8 cellular contexts compared by ENCODE assay signal in the genomic region with DNA sequence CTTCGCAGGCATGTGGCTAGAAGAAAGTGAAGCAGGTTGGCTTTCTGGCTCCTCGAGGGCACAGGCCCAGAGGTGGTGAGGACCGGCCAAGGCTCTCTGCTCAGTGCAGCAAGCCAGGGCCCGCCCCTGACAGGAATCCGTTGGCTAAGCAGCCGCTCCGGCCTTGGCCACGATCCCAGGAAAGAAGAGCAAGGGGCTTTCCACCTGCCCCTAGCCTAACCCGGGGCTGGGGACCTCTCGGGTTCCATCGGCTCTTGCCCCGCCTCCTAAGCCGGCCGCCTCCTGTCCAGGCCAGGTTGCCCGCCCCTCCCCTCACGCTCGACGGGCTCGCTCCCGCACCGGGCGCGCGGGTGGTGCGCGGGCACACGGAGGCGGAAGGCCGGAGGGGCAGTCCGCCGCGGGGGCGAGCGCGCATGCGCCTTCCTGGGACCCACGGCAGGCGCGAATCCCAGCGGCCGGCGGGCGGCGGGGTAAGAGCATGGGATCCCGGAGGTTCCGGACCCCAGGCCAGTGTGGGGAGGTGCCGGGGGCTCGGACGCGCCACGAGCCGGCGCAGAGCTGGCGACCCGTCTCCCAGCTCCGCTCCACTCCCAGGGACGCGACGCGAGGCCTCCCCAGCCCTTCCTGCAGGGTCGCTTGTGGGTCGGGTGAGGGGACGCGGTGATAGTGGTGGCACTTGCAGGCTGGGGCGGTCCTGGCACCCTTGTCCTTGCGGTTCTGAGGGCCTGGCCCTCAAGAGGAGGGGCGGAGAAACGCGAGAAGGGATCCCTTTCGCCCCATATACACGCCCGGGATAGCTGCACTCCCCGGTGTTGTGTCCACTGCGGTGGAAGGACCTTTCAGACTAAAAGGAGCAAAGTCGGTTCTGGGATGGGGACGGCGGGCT. TPM values are rescaled to one million over a fixed set of nuclear protein-coding genes. Genes with fewer than 3 reads are reported as not detected.
DNase-seq lines count a peak whose midpoint lies in the region; ATAC-seq, FAIRE-seq and TF ChIP-seq lines count a peak whose summit lies in the region.

A gene (plus strand): TSS at position 410 of the 886 bp plus-strand sequence. CDS start 3,351 bp downstream, outside the sequence.

- FAIRE-seq in RCC 7860 (lab: Jason Lieb, UNC) = no peak

- peaks cover 4% of the 10 kb centered on the region for H3K27me3 Mint-ChIP-seq in GM23338 (ENCODE audit: insufficient read depth, low read depth, poor library complexity)
- H3K27me3 Mint-ChIP-seq in activated T-helper 1 cell treated with anti-CD3 and anti-CD28 coated beads, Interleukin-12 subunit alpha, Interleukin-12 subunit beta, Interleukin-2, Interleukin-4 antibody, amounts not matched to agents 30 ng/mL and 10 ng/mL and 1 ng/mL, durations not matched to agents 14 hours and 24 hours and 36 hours (ENCODE audit: insufficient read depth) = peaks cover under 1% of the 10 kb centered on the region
- peaks cover 0 to 11% (median 0%) of the 10 kb centered on the region in 3 donors for H3K27me3 Mint-ChIP-seq in naive B cell

- DNase-seq in Daoy (ENCODE audit: low read depth) (peak; percentile 99), GM23338 (ENCODE audit: low spot score) (peak; percentile 99), Kasumi-1 (lab: John Stamatoyannopoulos, UW) (peak; percentile 76 to 78), RCC 7860 (ENCODE audit: low spot score) (peak; percentile 86), fibroblast of gingiva (ENCODE audit: low read depth) (peak; percentile 92), naive B cell (peak; percentile 96)
- peak; percentile 93 for DNase-seq in activated T-helper 1 cell treated with anti-CD3 and anti-CD28 coated beads, Interleukin-12 subunit alpha, Interleukin-12 subunit beta, Interleukin-2, Interleukin-4 antibody, amounts not matched to agents 30 ng/mL and 10 ng/mL and 1 ng/mL, durations not matched to agents 14 hours and 24 hours and 36 hours (ENCODE audit: low spot score)
- DNase-seq in stimulated activated effector memory CD8-positive, alpha-beta T cell treated with anti-CD3 and anti-CD28 coated beads, Interleukin-12 subunit alpha, Interleukin-12 subunit beta, amount 100 ng/mL, for 72 hours (ENCODE audit: low spot score in 2 of 2) = peak; percentile 97

- H3F3A ChIP-seq in GM23338 (replicated peaks; ENCODE audit: low read depth) = peaks cover 19% of the 10 kb centered on the region

- intact Hi-C loops in activated T-helper 1 cell treated with anti-CD3 and anti-CD28 coated beads, Interleukin-12 subunit alpha, Interleukin-12 subunit beta, Interleukin-2, Interleukin-4 antibody, amounts not matched to agents 30 ng/mL and 10 ng/mL and 1 ng/mL, durations not matched to agents 14 hours and 24 hours and 36 hours (cut with micrococcal nuclease) = loop anchor here (1.0 to 5.0 kb wide), 4 partner anchors 156 to 930 kb away; a partner anchor contains a TSS

- ATAC-seq in GM23338 (peak; percentile 96), naive B cell (ENCODE audit: low read depth in 2 of 2) (peak; percentile 87 to 91)
- peak; percentile 97 for ATAC-seq in stimulated activated effector memory CD8-positive, alpha-beta T cell treated with anti-CD3 and anti-CD28 coated beads, Interleukin-12 subunit alpha, Interleukin-12 subunit beta, amount 100 ng/mL, for 72 hours

- H3K27ac Mint-ChIP-seq in GM23338 = peak within 1 kb of the TSS; percentile 89
- peak within 1 kb of the TSS; percentile 74 for H3K27ac Mint-ChIP-seq in activated T-helper 1 cell treated with anti-CD3 and anti-CD28 coated beads, Interleukin-12 subunit alpha, Interleukin-12 subunit beta, Interleukin-2, Interleukin-4 antibody, amounts not matched to agents 30 ng/mL and 10 ng/mL and 1 ng/mL, durations not matched to agents 14 hours and 24 hours and 36 hours
- H3K27ac Mint-ChIP-seq in naive B cell = peak within 1 kb of the TSS; percentile 61 to 96 (median 86)
- H3K27ac Mint-ChIP-seq in stimulated activated effector memory CD8-positive, alpha-beta T cell treated with anti-CD3 and anti-CD28 coated beads, Interleukin-12 subunit alpha, Interleukin-12 subunit beta, amount 100 ng/mL, for 72 hours = peak within 1 kb of the TSS; percentile 93

- no peaks in the 10 kb centered on the region; the same call in 1 of the 2 replicates for H3K9me2 ChIP-seq in GM23338 (ENCODE audit: insufficient read depth)

- H3K27ac ChIP-seq in GM23338 (ENCODE audit: low read depth) = peak within 1 kb of the TSS; percentile 55; the same call in 1 of the 2 replicates

- 0 out of 2 replicates have a peak, but pooled peaks cover 4% of the 10 kb centered on the region for H3K79me2 ChIP-seq in GM23338 (replicated peaks; ENCODE audit: insufficient read depth)

- H2AFZ ChIP-seq in GM23338 = peak within 1 kb of the TSS; percentile 97

- 0 out of 2 replicates have a peak, but pooled peaks cover 5% of the 10 kb centered on the region for H3K36me3 ChIP-seq in GM23338 (ENCODE audit: insufficient read depth)

- H3K36me3 Mint-ChIP-seq in GM23338 (ENCODE audit: low read depth) = peaks cover 7% of the 10 kb centered on the region
- peaks cover 7% of the 10 kb centered on the region for H3K36me3 Mint-ChIP-seq in activated T-helper 1 cell treated with anti-CD3 and anti-CD28 coated beads, Interleukin-12 subunit alpha, Interleukin-12 subunit beta, Interleukin-2, Interleukin-4 antibody, amounts not matched to agents 30 ng/mL and 10 ng/mL and 1 ng/mL, durations not matched to agents 14 hours and 24 hours and 36 hours (ENCODE audit: low read depth)
- H3K36me3 Mint-ChIP-seq in naive B cell = peaks cover 8 to 9% of the 10 kb centered on the region in 2 donors
- peaks cover 23% of the 10 kb centered on the region for H3K36me3 Mint-ChIP-seq in stimulated activated effector memory CD8-positive, alpha-beta T cell treated with anti-CD3 and anti-CD28 coated beads, Interleukin-12 subunit alpha, Interleukin-12 subunit beta, amount 100 ng/mL, for 72 hours

- TF ChIP-seq CTCF in GM23338 (conservative IDR thresholded peaks at IDR 0.05; ENCODE audit: low read depth in 2 of 2) = peak in 1 of 2 experiments; percentile 30; a peak in 1 of 4 replicates

- H3K4me1 Mint-ChIP-seq in GM23338 (peaks cover 23% of the 10 kb centered on the region), naive B cell (peaks cover 13 to 22% (median 18%) of the 10 kb centered on the region in 3 donors)
- H3K4me1 Mint-ChIP-seq in activated T-helper 1 cell treated with anti-CD3 and anti-CD28 coated beads, Interleukin-12 subunit alpha, Interleukin-12 subunit beta, Interleukin-2, Interleukin-4 antibody, amounts not matched to agents 30 ng/mL and 10 ng/mL and 1 ng/mL, durations not matched to agents 14 hours and 24 hours and 36 hours (ENCODE audit: low read depth) = peaks cover 16% of the 10 kb centered on the region
- peaks cover 19% of the 10 kb centered on the region for H3K4me1 Mint-ChIP-seq in stimulated activated effector memory CD8-positive, alpha-beta T cell treated with anti-CD3 and anti-CD28 coated beads, Interleukin-12 subunit alpha, Interleukin-12 subunit beta, amount 100 ng/mL, for 72 hours

- peaks cover 18% of the 10 kb centered on the region for H3K4me1 ChIP-seq in GM23338 (ENCODE audit: insufficient read depth)

- H4K20me1 ChIP-seq in GM23338 (replicated peaks; ENCODE audit: insufficient read depth) = no peaks in the 10 kb centered on the region

- H3K4me2 ChIP-seq in GM23338 = peak within 1 kb of the TSS; percentile 90

- H3K27me3 ChIP-seq in GM23338 (ENCODE audit: insufficient read depth) = peaks cover 9% of the 10 kb centered on the region

- no peaks in the 10 kb centered on the region for H3K9me3 Mint-ChIP-seq in GM23338
- H3K9me3 Mint-ChIP-seq in activated T-helper 1 cell treated with anti-CD3 and anti-CD28 coated beads, Interleukin-12 subunit alpha, Interleukin-12 subunit beta, Interleukin-2, Interleukin-4 antibody, amounts not matched to agents 30 ng/mL and 10 ng/mL and 1 ng/mL, durations not matched to agents 14 hours and 24 hours and 36 hours = no peaks in the 10 kb centered on the region
- no peaks in the 10 kb centered on the region for H3K9me3 Mint-ChIP-seq in naive B cell
- H3K9me3 Mint-ChIP-seq in stimulated activated effector memory CD8-positive, alpha-beta T cell treated with anti-CD3 and anti-CD28 coated beads, Interleukin-12 subunit alpha, Interleukin-12 subunit beta, amount 100 ng/mL, for 72 hours = no peaks in the 10 kb centered on the region

- peak within 1 kb of the TSS; percentile 96 for H3K4me3 Mint-ChIP-seq in GM23338
- peak within 1 kb of the TSS; percentile 90 for H3K4me3 Mint-ChIP-seq in activated T-helper 1 cell treated with anti-CD3 and anti-CD28 coated beads, Interleukin-12 subunit alpha, Interleukin-12 subunit beta, Interleukin-2, Interleukin-4 antibody, amounts not matched to agents 30 ng/mL and 10 ng/mL and 1 ng/mL, durations not matched to agents 14 hours and 24 hours and 36 hours
- peak within 1 kb of the TSS; percentile 92 to 98 (median 96) for H3K4me3 Mint-ChIP-seq in naive B cell
- peak within 1 kb of the TSS; percentile 93 for H3K4me3 Mint-ChIP-seq in stimulated activated effector memory CD8-positive, alpha-beta T cell treated with anti-CD3 and anti-CD28 coated beads, Interleukin-12 subunit alpha, Interleukin-12 subunit beta, amount 100 ng/mL, for 72 hours

- peak within 1 kb of the TSS; percentile 97 for H3K4me3 ChIP-seq in GM23338

TF ChIP-seq in GM23338, 12 proteins besides CTCF, POLR2A, EP300 and RAD21:
- TF ChIP-seq, protein P1, sequence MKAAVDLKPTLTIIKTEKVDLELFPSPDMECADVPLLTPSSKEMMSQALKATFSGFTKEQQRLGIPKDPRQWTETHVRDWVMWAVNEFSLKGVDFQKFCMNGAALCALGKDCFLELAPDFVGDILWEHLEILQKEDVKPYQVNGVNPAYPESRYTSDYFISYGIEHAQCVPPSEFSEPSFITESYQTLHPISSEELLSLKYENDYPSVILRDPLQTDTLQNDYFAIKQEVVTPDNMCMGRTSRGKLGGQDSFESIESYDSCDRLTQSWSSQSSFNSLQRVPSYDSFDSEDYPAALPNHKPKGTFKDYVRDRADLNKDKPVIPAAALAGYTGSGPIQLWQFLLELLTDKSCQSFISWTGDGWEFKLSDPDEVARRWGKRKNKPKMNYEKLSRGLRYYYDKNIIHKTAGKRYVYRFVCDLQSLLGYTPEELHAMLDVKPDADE (IDR thresholded peaks at IDR 0.05) = no peak
- TF ChIP-seq POLR2AphosphoS5 (IDR thresholded peaks at IDR 0.05; ENCODE audit: low read depth) = peak; percentile 94

RNA-seq across cellular contexts. Expression of the gene that starts here (rescaled TPM):
- 15.8 and 19.9 TPM in 2 replicates for total RNA-seq in Daoy (2014; rRNA removed; shearing (Covaris generic))
- total RNA-seq in GM23338 (2014; rRNA removed; shearing (Covaris generic)) = 34.6 and 42.1 TPM in 2 replicates
- polyA plus RNA-seq in GM23338 (2016; fragmentation: Nextera tagmentation; extraction: Ambion mirVana) = 19.7 and 24.1 TPM in 2 replicates
- 25.8 and 26.9 TPM in 2 replicates for total RNA-seq in activated T-helper 1 cell treated with anti-CD3 and anti-CD28 coated beads, Interleukin-12 subunit alpha, Interleukin-12 subunit beta, Interleukin-2, Interleukin-4 antibody, amounts not matched to agents 30 ng/mL and 10 ng/mL and 1 ng/mL, durations not matched to agents 14 hours and 24 hours and 36 hours
- 10 to 100 TPM; 13.4 to 35.8 (median 22.6) TPM for polyA plus RNA-seq in naive B cell (ENCODE audit: low read depth in 6 of 6)

Comparison
In these comparisons a context has a peak if more than half of its experiments do, and no peak if none do; other contexts are left out.
1. Peak in every context shown above with its lines: DNase-seq, ATAC-seq, H3K4me3 ChIP-seq and H3K27ac ChIP-seq.